In genomic region chr18:32998285-32998684, GRCh38 we compare ENCODE assay signal across 16 cellular contexts.
DNase-seq lines count a peak whose midpoint lies in the region; ATAC-seq, FAIRE-seq and TF ChIP-seq lines count a peak whose summit lies in the region.
"Had no signal": no experiment of that assay in that cellular context is flagged by ENCODE, and none has a peak within 500 bp of the region (broad histone marks: within the 10 kb centered on the region; RNA-seq: fewer than 3 reads in every experiment).

No MANE protein-coding gene starts in this region.

- H3K9ac ChIP-seq in endodermal cell (ENCODE audit: extremely low read depth, low read length, poor library complexity, severe bottlenecking) (no peak overlapping the region), colonic mucosa (ENCODE audit: low read depth in 2 of 2, low read length in 2 of 2) (no peak overlapping the region)

- H3K36me3 ChIP-seq in GM23338 (ENCODE audit: insufficient read depth) (no peaks in the 10 kb centered on the region), endodermal cell (ENCODE audit: control insufficient read depth, insufficient read depth, low read length) (no peaks in the 10 kb centered on the region), colonic mucosa (no peaks in the 10 kb centered on the region)
- H3K36me3 ChIP-seq: BE2C had no signal

- ATAC-seq in GM23338: no peak
- ATAC-seq in GM21825 (IDR thresholded peaks at IDR 0.05; ENCODE audit: unreplicated experiment): no peak
- ATAC-seq: A549 had no signal

- H3K4me1 Mint-ChIP-seq in GM23338 (no peaks in the 10 kb centered on the region), endodermal cell (peaks cover 7% of the 10 kb centered on the region), mesothelial cell of epicardium (no peaks in the 10 kb centered on the region)
- H3K4me1 Mint-ChIP-seq: CD4-positive, alpha-beta memory T cell had no signal

- H3K9me3 Mint-ChIP-seq in GM23338: no peaks in the 10 kb centered on the region
- no peaks in the 10 kb centered on the region for H3K9me3 Mint-ChIP-seq in endodermal cell
- peaks cover 23% of the 10 kb centered on the region for H3K9me3 Mint-ChIP-seq in mesothelial cell of epicardium

- intact Hi-C loops in colonic mucosa (cut with DNase I): no loop called here

- H3K4me1 ChIP-seq in GM23338 (ENCODE audit: insufficient read depth) (no peaks in the 10 kb centered on the region), endodermal cell (ENCODE audit: control insufficient read depth, insufficient read depth, low read length) (no peaks in the 10 kb centered on the region), colonic mucosa (no peaks in the 10 kb centered on the region)
- H3K4me1 ChIP-seq: A549, BE2C had no signal

- peaks cover 7% of the 10 kb centered on the region; the same call in 1 of the 2 replicates for H3K9me2 ChIP-seq in GM23338 (ENCODE audit: insufficient read depth)

- no peak overlapping the region for H3K4me3 Mint-ChIP-seq in GM23338
- no peak overlapping the region for H3K4me3 Mint-ChIP-seq in endodermal cell
- H3K4me3 Mint-ChIP-seq in mesothelial cell of epicardium: no peak overlapping the region
- H3K4me3 Mint-ChIP-seq: CD4-positive, alpha-beta memory T cell had no signal

- H3K9me3 ChIP-seq in endodermal cell (ENCODE audit: control insufficient read depth, low read length) (peaks cover 9% of the 10 kb centered on the region), colonic mucosa (no peaks in the 10 kb centered on the region)
- H3K9me3 ChIP-seq: A549, BE2C had no signal

- H3K27me3 ChIP-seq in GM23338 (ENCODE audit: insufficient read depth): no peaks in the 10 kb centered on the region
- no peaks in the 10 kb centered on the region for H3K27me3 ChIP-seq in endodermal cell (ENCODE audit: control insufficient read depth, insufficient read depth, low read length, poor library complexity, severe bottlenecking)
- H3K27me3 ChIP-seq in colonic mucosa: no peaks in the 10 kb centered on the region
- H3K27me3 ChIP-seq: BE2C had no signal

- H3K27me3 Mint-ChIP-seq in GM23338 (ENCODE audit: insufficient read depth, low read depth, poor library complexity): no peaks in the 10 kb centered on the region
- no peaks in the 10 kb centered on the region for H3K27me3 Mint-ChIP-seq in endodermal cell (ENCODE audit: insufficient read depth)
- H3K27me3 Mint-ChIP-seq in mesothelial cell of epicardium (ENCODE audit: low read depth): peaks cover 5% of the 10 kb centered on the region
- H3K27me3 Mint-ChIP-seq: CD4-positive, alpha-beta memory T cell had no signal

- no peak for FAIRE-seq in HTR-8/SVneo (lab: Jason Lieb, UNC)
- FAIRE-seq: A549, GM12892 had no signal

- H3K4me3 ChIP-seq in GM23338: no peak overlapping the region
- no peak overlapping the region for H3K4me3 ChIP-seq in NB4 (ENCODE audit: low read depth, low read length)
- H3K4me3 ChIP-seq in endodermal cell (ENCODE audit: low read length): no peak overlapping the region
- no peak overlapping the region for H3K4me3 ChIP-seq in colonic mucosa
- H3K4me3 ChIP-seq: A549 had no signal

- H3K27ac Mint-ChIP-seq in GM23338 (no peak overlapping the region), endodermal cell (no peak overlapping the region), mesothelial cell of epicardium (no peak overlapping the region)
- H3K27ac Mint-ChIP-seq: CD4-positive, alpha-beta memory T cell had no signal

- peak overlapping the region; percentile 4; the same call in 1 of the 2 replicates for H2AFZ ChIP-seq in GM23338

- no peaks in the 10 kb centered on the region for H4K20me1 ChIP-seq in GM23338 (replicated peaks; ENCODE audit: insufficient read depth)

- TF ChIP-seq CTCF in GM23338 (conservative IDR thresholded peaks at IDR 0.05; ENCODE audit: low read depth in 2 of 2) (no peak), NB4 (IDR thresholded peaks at IDR 0.05; ENCODE audit: low read depth, low read length) (no peak), endodermal cell (conservative IDR thresholded peaks at IDR 0.05) (no peak), mesothelial cell of epicardium (IDR thresholded peaks at IDR 0.05; ENCODE audit: unreplicated experiment) (no peak), colonic mucosa (IDR thresholded peaks at IDR 0.05) (no peak)

- 82 to 99% methylated on average over 3 of the region's 3 CpGs for WGBS in endodermal cell (ENCODE audit: insufficient coverage in 1 of 2, insufficient read length in 1 of 2), 2 experiments

- H3F3A ChIP-seq in GM23338 (replicated peaks; ENCODE audit: low read depth): no peaks in the 10 kb centered on the region

- no peaks in the 10 kb centered on the region for H3K36me3 Mint-ChIP-seq in GM23338 (ENCODE audit: low read depth)
- H3K36me3 Mint-ChIP-seq in endodermal cell (ENCODE audit: low read depth): no peaks in the 10 kb centered on the region
- H3K36me3 Mint-ChIP-seq in mesothelial cell of epicardium: no peaks in the 10 kb centered on the region
- H3K36me3 Mint-ChIP-seq: CD4-positive, alpha-beta memory T cell had no signal

- TF ChIP-seq POLR2A in NB4 (IDR thresholded peaks at IDR 0.05; ENCODE audit: extremely low read depth, insufficient read length): no peak

- no peak overlapping the region for H3K4me2 ChIP-seq in GM23338
- H3K4me2 ChIP-seq: A549 had no signal

- no peak for DNase-seq in GM23338 (ENCODE audit: low spot score)
- DNase-seq in NB4 (ENCODE audit: low read depth): peak; percentile 1
- peak; percentile 90 for DNase-seq in OCI-M1 (lab: John Stamatoyannopoulos, UW)
- DNase-seq in endodermal cell: peak; percentile 49
- no peak for DNase-seq in HTR-8/SVneo (ENCODE audit: insufficient read length, low spot score)
- DNase-seq in mesothelial cell of epicardium (ENCODE audit: low spot score in 2 of 2, unreplicated experiment in 2 of 2): no peak
- no peak for DNase-seq in colonic mucosa
- DNase-seq: BE2C; CD4-positive, alpha-beta memory T cell; DND-41; GDM1; H7 had no signal

- no peaks in the 10 kb centered on the region for H3K79me2 ChIP-seq in GM23338 (replicated peaks; ENCODE audit: insufficient read depth)

- H3K27ac ChIP-seq in GM23338 (ENCODE audit: low read depth): no peak overlapping the region
- H3K27ac ChIP-seq in endodermal cell (ENCODE audit: low read depth, low read length): no peak overlapping the region
- no peak overlapping the region for H3K27ac ChIP-seq in colonic mucosa
- H3K27ac ChIP-seq: A549, C4-2B had no signal

TF ChIP-seq in GM23338, 12 proteins besides CTCF, POLR2A, EP300 and RAD21:
- no peak for TF ChIP-seq ZNF331 (CRISPR knock-in tag; IDR thresholded peaks at IDR 0.05; ENCODE audit: low read depth)

Comparison
In these comparisons a context has a peak if more than half of its experiments do, and no peak if none do; other contexts are left out.
1. DNase-seq: peak in NB4 (single experiment), OCI-M1 (single experiment) and endodermal cell (single experiment); none in GM23338 (single experiment), HTR-8/SVneo (single experiment), mesothelial cell of epicardium (0 of 2) and colonic mucosa (single experiment).